25 cellular contexts compared by ENCODE assay signal in the genomic region with DNA sequence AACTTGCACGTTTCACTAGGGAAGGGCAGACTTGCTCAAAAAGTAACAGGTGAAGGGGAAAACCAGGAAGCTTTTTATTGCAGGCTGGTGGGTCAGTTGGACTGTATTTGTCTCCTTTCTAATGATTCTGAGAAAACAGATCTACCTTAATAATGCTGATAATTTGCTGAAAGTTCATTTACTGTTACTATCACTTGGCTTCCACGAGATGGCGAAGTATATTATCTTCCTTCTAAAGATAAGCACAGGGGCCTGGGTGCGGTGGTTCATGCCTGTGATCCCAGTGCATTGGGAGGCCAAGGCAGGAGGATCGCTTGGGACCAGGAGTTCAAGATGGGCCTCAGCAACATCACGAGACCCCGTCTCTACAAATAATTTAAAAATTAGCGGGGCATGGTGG. TPM values are rescaled to one million over a fixed set of nuclear protein-coding genes. Genes with fewer than 3 reads are reported as not detected.
"Had no signal": no experiment of that assay in that cellular context is flagged by ENCODE, and none has a peak within 500 bp of the region (broad histone marks: within the 10 kb centered on the region; RNA-seq: fewer than 3 reads in every experiment).

No MANE protein-coding gene starts in this region.

- H3K4me3 Mint-ChIP-seq: nephron progenitor cell had no signal

- H3K9me3 ChIP-seq: colonic mucosa, heart left ventricle, psoas muscle, sigmoid colon, stomach, thoracic aorta, transverse colon had no signal

- DNase-seq: colonic mucosa; dorsolateral prefrontal cortex; effector CD8-positive, alpha-beta T cell; heart left ventricle; hippocampal formation; kidney glomerular epithelial cell; mesendoderm; naive B cell; nephron progenitor cell; psoas muscle; sigmoid colon; stimulated activated CD4-positive, alpha-beta T cell treated with anti-CD3 and anti-CD28 coated beads, Interleukin-2, amount 100 ng/mL, for 24 hours; stimulated activated CD4-positive, alpha-beta T cell treated with anti-CD3 and anti-CD28 coated beads, Interleukin-4, amount 100 ng/mL, for 4 hours; stimulated activated naive CD4-positive, alpha-beta T cell; stomach; substantia nigra; transverse colon had no signal

- H3K4me3 ChIP-seq: colonic mucosa, dorsolateral prefrontal cortex, heart left ventricle, psoas muscle, sigmoid colon, skin epidermis, stomach, thoracic aorta, transverse colon had no signal

- H3K27ac Mint-ChIP-seq: naive B cell, nephron progenitor cell had no signal

- H3K27me3 ChIP-seq: colonic mucosa, dorsolateral prefrontal cortex, heart left ventricle, sigmoid colon, stomach, transverse colon had no signal

- ATAC-seq: esophagus mucosa, heart left ventricle, psoas muscle had no signal

- H3K36me3 ChIP-seq: colonic mucosa, heart left ventricle, sigmoid colon, stomach, thoracic aorta, transverse colon had no signal

- H3K4me1 Mint-ChIP-seq: naive B cell, nephron progenitor cell had no signal

- H3K4me1 ChIP-seq: colonic mucosa, heart left ventricle, psoas muscle, stomach, transverse colon had no signal

- H3K27ac ChIP-seq: colonic mucosa, dorsolateral prefrontal cortex, heart left ventricle, psoas muscle, sigmoid colon, skin epidermis, stomach, thoracic aorta, transverse colon had no signal

RNA-seq across cellular contexts. Expression of a gene that starts 16.4 kb away (rescaled TPM):
- total RNA-seq: colonic mucosa, esophagus mucosa, frontal cortex, glomerular endothelial cell, liver, lung microvascular endothelial cell, omental fat pad, psoas muscle, sigmoid colon had no signal
- polyA plus RNA-seq: heart left ventricle, liver, psoas muscle had no signal
